Comparison of ENCODE assay signal across 1 cellular context in genomic region chr17:78783711-78784396, GRCh38.
A peak's percentile ranks its signal among the peaks of the same experiment; 100 is the strongest.
TF ChIP-seq lines count a peak whose summit lies in the region.

No MANE protein-coding gene starts in this region.

TF ChIP-seq in K562, 482 proteins besides CTCF, POLR2A, EP300 and RAD21 (continued from another document and continues in another):
- 0 out of 2 replicates have a peak, but pooled peaks have one; percentile 16 for TF ChIP-seq ETS1 (conservative IDR thresholded peaks at IDR 0.05; ENCODE audit: control insufficient read depth, low read depth, low read length)
- no peak for TF ChIP-seq FOXA3 (CRISPR knock-in tag; conservative IDR thresholded peaks at IDR 0.05 in 1 of 2, IDR thresholded peaks at IDR 0.05 in 1 of 2)
- TF ChIP-seq ARID2 (IDR thresholded peaks at IDR 0.05), result no peak
- no peak for TF ChIP-seq ZNF124 (CRISPR knock-in tag; IDR thresholded peaks at IDR 0.05)
- no peak for TF ChIP-seq TEAD2 (tag; IDR thresholded peaks at IDR 0.05)
- TF ChIP-seq THRB (CRISPR knock-in tag; conservative IDR thresholded peaks at IDR 0.05), result no peak
- peak; percentile 25 for TF ChIP-seq RBBP5 (IDR thresholded peaks at IDR 0.05; ENCODE audit: borderline replicate concordance, insufficient read depth, low read length, poor library complexity, severe bottlenecking)
- TF ChIP-seq ZNF407 (IDR thresholded peaks at IDR 0.05; ENCODE audit: low read depth), result no peak
- no peak for TF ChIP-seq ETV5 (CRISPR knock-in tag; IDR thresholded peaks at IDR 0.05; ENCODE audit: low read depth)
- peak; percentile 75; the same call in 1 of the 2 replicates for TF ChIP-seq MEF2D (tag; conservative IDR thresholded peaks at IDR 0.05; ENCODE audit: low read depth)
- no peak for TF ChIP-seq RBM39 (optimal IDR thresholded peaks at IDR 0.05; ENCODE audit: low read depth, low read length)
- no peak for TF ChIP-seq NFXL1 (CRISPR knock-in tag; IDR thresholded peaks at IDR 0.05)
- TF ChIP-seq HINFP (tag; conservative IDR thresholded peaks at IDR 0.05; ENCODE audit: low read depth), result no peak
- TF ChIP-seq MEIS2 (IDR thresholded peaks at IDR 0.05; ENCODE audit: partially characterized antibody), result no peak
- TF ChIP-seq ZNF347 (CRISPR knock-in tag; IDR thresholded peaks at IDR 0.05; ENCODE audit: low read depth), result no peak
- no peak for TF ChIP-seq PTTG1 (tag; IDR thresholded peaks at IDR 0.05; ENCODE audit: low read depth)
- TF ChIP-seq TRIM24 (IDR thresholded peaks at IDR 0.05), result peak in 1 of 2 experiments; percentile 61; a peak in 1 of 4 replicates
- TF ChIP-seq TFAM (CRISPR knock-in tag; conservative IDR thresholded peaks at IDR 0.05), result no peak
- 0 out of 2 replicates have a peak, but pooled peaks have one; percentile 7 for TF ChIP-seq ZNF76 (CRISPR knock-in tag; IDR thresholded peaks at IDR 0.05; ENCODE audit: borderline replicate concordance)
- no peak for TF ChIP-seq ZNF644 (tag; IDR thresholded peaks at IDR 0.05; ENCODE audit: low read depth)
- TF ChIP-seq SPI1 (IDR thresholded peaks at IDR 0.05; ENCODE audit: borderline replicate concordance, low read depth, low read length), result no peak
- no peak for TF ChIP-seq ZNF408 (CRISPR knock-in tag; IDR thresholded peaks at IDR 0.05; ENCODE audit: low read depth)
- TF ChIP-seq SLC30A9 (CRISPR knock-in tag; IDR thresholded peaks at IDR 0.05), result no peak
- TF ChIP-seq DEAF1 (CRISPR knock-in tag; IDR thresholded peaks at IDR 0.05), result no peak
- no peak for TF ChIP-seq HIVEP1 (CRISPR knock-in tag; IDR thresholded peaks at IDR 0.05)
- TF ChIP-seq ZC3H4 (CRISPR knock-in tag; IDR thresholded peaks at IDR 0.05; ENCODE audit: borderline replicate concordance), result no peak
- no peak for TF ChIP-seq NELFE (IDR thresholded peaks at IDR 0.05; ENCODE audit: insufficient read depth, insufficient read length)
- peak; percentile 12 for TF ChIP-seq CXXC5 (CRISPR knock-in tag; IDR thresholded peaks at IDR 0.05)
- no peak for TF ChIP-seq ZNF695 (CRISPR knock-in tag; IDR thresholded peaks at IDR 0.05)
- no peak for TF ChIP-seq MECOM (CRISPR knock-in tag; IDR thresholded peaks at IDR 0.05)
- no peak for TF ChIP-seq THAP7 (CRISPR knock-in tag; IDR thresholded peaks at IDR 0.05)
- no peak for TF ChIP-seq ZBTB8A (IDR thresholded peaks at IDR 0.05; ENCODE audit: partially characterized antibody)
- TF ChIP-seq SRSF9 (IDR thresholded peaks at IDR 0.05; ENCODE audit: borderline replicate concordance, low read depth, low read length), result no peak
- no peak for TF ChIP-seq MNT (conservative IDR thresholded peaks at IDR 0.05)
- TF ChIP-seq NBN (IDR thresholded peaks at IDR 0.05; ENCODE audit: low read depth), result no peak
- TF ChIP-seq MTF1 (CRISPR knock-in tag; IDR thresholded peaks at IDR 0.05; ENCODE audit: borderline replicate concordance), result no peak
- TF ChIP-seq CREB1 (IDR thresholded peaks at IDR 0.05), result 0 out of 2 replicates have a peak, but pooled peaks have one; percentile 32
- TF ChIP-seq CREB1 (CRISPR knock-in tag; IDR thresholded peaks at IDR 0.05), result no peak
- no peak for TF ChIP-seq ETS2 (tag; IDR thresholded peaks at IDR 0.05; ENCODE audit: borderline replicate concordance, poor library complexity, severe bottlenecking)
- TF ChIP-seq ELF4 (CRISPR knock-in tag; IDR thresholded peaks at IDR 0.05), result no peak
- no peak for TF ChIP-seq CAMTA2 (CRISPR knock-in tag; conservative IDR thresholded peaks at IDR 0.05)
- no peak for TF ChIP-seq BCL6 (CRISPR knock-in tag; IDR thresholded peaks at IDR 0.05)
- TF ChIP-seq HDAC8 (tag; IDR thresholded peaks at IDR 0.05), result no peak
- no peak for TF ChIP-seq NR2F6 (CRISPR knock-in tag; IDR thresholded peaks at IDR 0.05)
- TF ChIP-seq RHOXF2B (CRISPR knock-in tag; conservative IDR thresholded peaks at IDR 0.05), result no peak
- no peak for TF ChIP-seq ZNF197 (CRISPR knock-in tag; IDR thresholded peaks at IDR 0.05; ENCODE audit: low read depth)
- no peak for TF ChIP-seq SRSF1 (IDR thresholded peaks at IDR 0.05; ENCODE audit: low read depth, low read length)
- no peak for TF ChIP-seq SNAPC5 (CRISPR knock-in tag; IDR thresholded peaks at IDR 0.05)
- no peak for TF ChIP-seq ATF1 (CRISPR knock-in tag; IDR thresholded peaks at IDR 0.05)
- 0 out of 2 replicates have a peak, but pooled peaks have one; percentile 17 for TF ChIP-seq ATF1 (tag; IDR thresholded peaks at IDR 0.05)
- no peak for TF ChIP-seq ZHX1 (conservative IDR thresholded peaks at IDR 0.05; ENCODE audit: low read length)
- no peak; the same call in 1 of the 2 replicates for TF ChIP-seq BCOR (IDR thresholded peaks at IDR 0.05)
- TF ChIP-seq CHD2 (IDR thresholded peaks at IDR 0.05; ENCODE audit: low read depth, low read length), result no peak
